Comparison of ENCODE assay signal across 1 cellular context in the genomic region with DNA sequence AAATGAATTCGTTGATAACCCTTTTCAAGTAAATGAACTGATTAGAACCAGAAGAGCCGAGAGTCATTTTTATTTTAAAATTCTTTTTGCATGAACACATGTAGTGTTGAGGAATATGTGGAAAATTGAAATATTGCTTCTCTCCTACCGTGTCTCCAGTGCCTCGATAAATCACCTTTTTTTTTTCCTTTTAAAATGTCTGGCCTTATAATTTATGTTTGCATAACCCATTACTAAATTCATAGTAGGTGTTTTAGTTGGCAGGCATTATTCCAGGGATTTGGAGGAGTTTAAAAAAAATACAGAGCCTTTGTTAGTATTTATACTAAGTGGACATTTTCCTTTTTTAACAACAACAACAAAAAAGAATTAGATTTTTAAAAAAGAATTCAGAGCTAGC.
TF ChIP-seq lines count a peak whose summit lies in the region.

No MANE protein-coding gene starts in this region.

TF ChIP-seq in HEK293, 187 proteins besides CTCF, POLR2A, EP300 and RAD21:
- TF ChIP-seq, protein P1, sequence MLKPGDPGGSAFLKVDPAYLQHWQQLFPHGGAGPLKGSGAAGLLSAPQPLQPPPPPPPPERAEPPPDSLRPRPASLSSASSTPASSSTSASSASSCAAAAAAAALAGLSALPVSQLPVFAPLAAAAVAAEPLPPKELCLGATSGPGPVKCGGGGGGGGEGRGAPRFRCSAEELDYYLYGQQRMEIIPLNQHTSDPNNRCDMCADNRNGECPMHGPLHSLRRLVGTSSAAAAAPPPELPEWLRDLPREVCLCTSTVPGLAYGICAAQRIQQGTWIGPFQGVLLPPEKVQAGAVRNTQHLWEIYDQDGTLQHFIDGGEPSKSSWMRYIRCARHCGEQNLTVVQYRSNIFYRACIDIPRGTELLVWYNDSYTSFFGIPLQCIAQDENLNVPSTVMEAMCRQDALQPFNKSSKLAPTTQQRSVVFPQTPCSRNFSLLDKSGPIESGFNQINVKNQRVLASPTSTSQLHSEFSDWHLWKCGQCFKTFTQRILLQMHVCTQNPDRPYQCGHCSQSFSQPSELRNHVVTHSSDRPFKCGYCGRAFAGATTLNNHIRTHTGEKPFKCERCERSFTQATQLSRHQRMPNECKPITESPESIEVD (tag by site-specific recombination; IDR thresholded peaks at IDR 0.05), result peak; percentile 77
- no peak for TF ChIP-seq ZNF335 (tag by site-specific recombination; conservative IDR thresholded peaks at IDR 0.05)
